ENCODE assay signal across 9 cellular contexts in genomic region chr3:179136195-179136594, GRCh38.
"Had no signal": no experiment of that assay in that cellular context is flagged by ENCODE, and none has a peak within 500 bp of the region (broad histone marks: within the 10 kb centered on the region; RNA-seq: fewer than 3 reads in every experiment).

No MANE protein-coding gene starts in this region.

- H3K4me3 ChIP-seq: GM23338, HAP-1 had no signal

- H2AFZ ChIP-seq: GM23338 had no signal

- ATAC-seq: GM23338, HCT116 had no signal

- FAIRE-seq: H1, HTR-8/SVneo had no signal

- DNase-seq: H7, HFFc6, IMR-90, KBM-7 had no signal

- H3K4me1 ChIP-seq: HAP-1 had no signal

- H3K36me3 ChIP-seq: HAP-1 had no signal

- H3K4me2 ChIP-seq: GM23338 had no signal
